ENCODE assay signal across 15 cellular contexts in genomic region chr1:29470788-29471119, GRCh38.
DNase-seq lines count a peak whose midpoint lies in the region; TF ChIP-seq lines count a peak whose summit lies in the region.
"Had no signal": no experiment of that assay in that cellular context is flagged by ENCODE, and none has a peak within 500 bp of the region (broad histone marks: within the 10 kb centered on the region; RNA-seq: fewer than 3 reads in every experiment).

No MANE protein-coding gene starts in this region.

- no peaks in the 10 kb centered on the region; the same call in 1 of the 2 replicates for H3K27me3 ChIP-seq in H7 (ENCODE audit: control insufficient read depth, insufficient read depth, low read length)
- peaks cover 0 to 20% (median 0%) of the 10 kb centered on the region in 3 donors for H3K27me3 ChIP-seq in sigmoid colon
- H3K27me3 ChIP-seq: BLaER1 had no signal

- H3K27ac ChIP-seq in sigmoid colon, result no peak overlapping the region
- H3K27ac ChIP-seq: BLaER1 had no signal

- intact Hi-C loops in sigmoid colon (cut with DNase I), result no loop called here

- peak; percentile 12 for DNase-seq in DMS53 (lab: John Stamatoyannopoulos, UW)
- DNase-seq in DMS53 treated with DMSO at 0.1 percent for 48 hours (lab: John Stamatoyannopoulos, UW; ENCODE audit: unreplicated experiment), result no peak
- DNase-seq in H7, result peak; percentile 20
- DNase-seq in mesenteric fat pad (ENCODE audit: low spot score), result peak; percentile 64
- DNase-seq in sigmoid colon, result peak; percentile 24
- no peak for DNase-seq in OCI-M1 (lab: John Stamatoyannopoulos, UW)
- DNase-seq in kidney tubule cell (ENCODE audit: low spot score), result no peak
- DNase-seq: 8988T, AML-193, Caco-2, DND-41, GDM1, GOT3 had no signal

- no peaks in the 10 kb centered on the region for H3K4me1 ChIP-seq in sigmoid colon
- H3K4me1 ChIP-seq: HAP-1 had no signal

- H3K4me3 ChIP-seq in H7 (ENCODE audit: insufficient read depth, low read depth, low read length) (no peak overlapping the region), sigmoid colon (no peak overlapping the region)
- H3K4me3 ChIP-seq: BLaER1, HAP-1 had no signal

- peaks cover 0 to 7% (median 1%) of the 10 kb centered on the region in 4 donors for H3K9me3 ChIP-seq in sigmoid colon
- H3K9me3 ChIP-seq: BLaER1, Caco-2, HAP-1 had no signal

- no peak for TF ChIP-seq EP300 in sigmoid colon (IDR thresholded peaks at IDR 0.05)

- H3K36me3 ChIP-seq in H7 (replicated peaks; ENCODE audit: control insufficient read depth, insufficient read depth, low read length), result no peaks in the 10 kb centered on the region
- H3K36me3 ChIP-seq in sigmoid colon, result no peaks in the 10 kb centered on the region
- H3K36me3 ChIP-seq: BLaER1, HAP-1 had no signal

- WGBS in sigmoid colon, 2 donors, result 81 to 84% methylated on average over 10 of the region's 10 CpGs

- no peak for TF ChIP-seq CTCF in sigmoid colon (IDR thresholded peaks at IDR 0.05)

- no peak for TF ChIP-seq POLR2A in sigmoid colon (IDR thresholded peaks at IDR 0.05)

Comparison
In these comparisons a context has a peak if more than half of its experiments do, and no peak if none do; other contexts are left out.
1. DNase-seq: peak in DMS53 (single experiment), H7 (single experiment), mesenteric fat pad (single experiment) and sigmoid colon (single experiment); none in DMS53 treated with DMSO at 0.1 percent for 48 hours (single experiment), OCI-M1 (single experiment) and kidney tubule cell (single experiment).